21 cellular contexts compared by ENCODE assay signal in the genomic region with DNA sequence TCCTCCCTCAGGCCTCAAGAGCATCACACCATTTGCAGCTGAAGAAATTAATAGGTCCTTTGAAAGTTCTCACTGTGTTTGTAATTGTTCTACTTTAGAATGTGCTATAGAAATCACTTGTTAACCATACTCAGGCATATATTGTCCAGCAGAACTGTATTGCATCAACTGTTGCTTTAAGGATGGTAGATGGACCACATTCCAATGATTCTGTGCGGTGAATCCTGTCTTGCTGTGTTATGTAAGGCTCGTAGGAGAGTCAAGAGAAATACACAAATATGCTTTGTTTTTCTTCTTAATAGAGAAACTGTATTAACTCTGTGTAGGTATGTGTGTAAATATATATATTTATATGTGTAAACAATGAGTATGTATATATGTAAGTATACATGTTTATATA. TPM values are rescaled to one million over a fixed set of nuclear protein-coding genes. Genes with fewer than 3 reads are reported as not detected.
DNase-seq lines count a peak whose midpoint lies in the region; ATAC-seq, FAIRE-seq and TF ChIP-seq lines count a peak whose summit lies in the region.
"Had no signal": no experiment of that assay in that cellular context is flagged by ENCODE, and none has a peak within 500 bp of the region (broad histone marks: within the 10 kb centered on the region; RNA-seq: fewer than 3 reads in every experiment).

No MANE protein-coding gene starts in this region.

- H2BK20ac ChIP-seq in IMR-90 (ENCODE audit: low read depth, low read length) = no peak overlapping the region

- no peak overlapping the region for H2BK120ac ChIP-seq in IMR-90 (ENCODE audit: low read depth, low read length)
- no peak overlapping the region for H2BK120ac ChIP-seq in trophoblast cell (ENCODE audit: insufficient read depth, low read length, poor library complexity)
- H2BK120ac ChIP-seq in mesendoderm (ENCODE audit: low read depth, low read length) = no peak overlapping the region

- H4K8ac ChIP-seq in IMR-90 (ENCODE audit: low read depth in 2 of 2, low read length in 2 of 2) = no peak overlapping the region
- no peak overlapping the region for H4K8ac ChIP-seq in trophoblast cell (ENCODE audit: low read depth, low read length)
- no peak overlapping the region for H4K8ac ChIP-seq in mesendoderm (ENCODE audit: low read depth, low read length)

- in situ Hi-C loops in IMR-90 (cut with MboI; ENCODE audit: low sequenced_read_pairs) = no loop called here

- H3K9ac ChIP-seq in IMR-90 (ENCODE audit: low read depth, low read length) = no peak overlapping the region
- H3K9ac ChIP-seq in trophoblast cell (ENCODE audit: low read length) = no peak overlapping the region
- no peak overlapping the region for H3K9ac ChIP-seq in mesendoderm (ENCODE audit: low read length)

- H3K27me3 ChIP-seq in IMR-90 (ENCODE audit: control insufficient read depth, insufficient read depth, low read length) (no peaks in the 10 kb centered on the region; the same call in 1 of the 2 replicates), bronchial epithelial cell (ENCODE audit: control insufficient read depth, insufficient read depth, low read length) (no peaks in the 10 kb centered on the region), trophoblast cell (ENCODE audit: insufficient read depth, low read length) (no peaks in the 10 kb centered on the region), mesendoderm (ENCODE audit: insufficient read depth, low read length, poor library complexity) (no peaks in the 10 kb centered on the region)

- dilution Hi-C loops in IMR-90 (cut with HindIII; ENCODE audit: low sequenced_read_pairs, unreplicated experiment) = no loop called here

- CTCF ChIA-PET in IMR-90 (lab: Yijun Ruan, JAX) = no interaction called here

- no peak overlapping the region for H2AK9ac ChIP-seq in IMR-90 (replicated peaks; ENCODE audit: low read depth, low read length, poor library complexity)

- H3K36me3 ChIP-seq in IMR-90 (ENCODE audit: control insufficient read depth, insufficient read depth, low read length) (no peaks in the 10 kb centered on the region), bronchial epithelial cell (ENCODE audit: control insufficient read depth, insufficient read depth, low read length) (no peaks in the 10 kb centered on the region), trophoblast cell (ENCODE audit: control insufficient read depth in 1 of 2, insufficient read depth in 2 of 2, low read length in 2 of 2) (no peaks in the 10 kb centered on the region), mesendoderm (ENCODE audit: control insufficient read depth, insufficient read depth, low read length) (no peaks in the 10 kb centered on the region)
- H3K36me3 ChIP-seq: HAP-1 had no signal

- H3K56ac ChIP-seq in IMR-90 (ENCODE audit: extremely low read depth, insufficient read depth, low read length) (no peak overlapping the region), mesendoderm (ENCODE audit: low read length) (no peak overlapping the region)

- H2BK12ac ChIP-seq in trophoblast cell (ENCODE audit: low read length) = no peak overlapping the region

- H3K4ac ChIP-seq in IMR-90 (ENCODE audit: low read depth, low read length) (no peak overlapping the region), trophoblast cell (ENCODE audit: low read depth, low read length) (no peak overlapping the region), mesendoderm (ENCODE audit: low read depth, low read length) (no peak overlapping the region)

- TF ChIP-seq RAD21 in IMR-90 (IDR thresholded peaks at IDR 0.05; ENCODE audit: low read length) = no peak

- no peak for TF ChIP-seq CTCF in IMR-90 (conservative IDR thresholded peaks at IDR 0.05; ENCODE audit: low read depth, low read length)
- TF ChIP-seq CTCF in bronchial epithelial cell (IDR thresholded peaks at IDR 0.05; ENCODE audit: insufficient read depth, low read length, severe bottlenecking) = no peak
- no peak for TF ChIP-seq CTCF in fibroblast of villous mesenchyme (IDR thresholded peaks at IDR 0.05; ENCODE audit: insufficient read depth, low read depth, low read length)
- no peak for TF ChIP-seq CTCF in GM10266 (IDR thresholded peaks at IDR 0.05; ENCODE audit: control insufficient read depth, insufficient read depth, low read depth, missing control alignments)

- H3K79me1 ChIP-seq in IMR-90 (ENCODE audit: low read depth in 1 of 2, low read length in 2 of 2) (no peaks in the 10 kb centered on the region), trophoblast cell (ENCODE audit: low read length) (no peaks in the 10 kb centered on the region), mesendoderm (ENCODE audit: low read length) (no peaks in the 10 kb centered on the region)

- BruUV-seq in IMR-90 (replicated peaks; lab: Mats Ljungman, UMichigan) = no TSS peak

- H3K79me2 ChIP-seq in trophoblast cell (ENCODE audit: control insufficient read depth, insufficient read depth, low read length, poor library complexity) (no peaks in the 10 kb centered on the region), mesendoderm (ENCODE audit: control insufficient read depth, insufficient read depth, low read length) (no peaks in the 10 kb centered on the region)

- intact Hi-C loops in IMR-90 (cut with micrococcal nuclease) = no loop called here

- H3K4me2 ChIP-seq in IMR-90 (ENCODE audit: low read depth, low read length) = no peak overlapping the region
- no peak overlapping the region for H3K4me2 ChIP-seq in trophoblast cell (ENCODE audit: low read length)
- H3K4me2 ChIP-seq in mesendoderm (ENCODE audit: low read length) = no peak overlapping the region

- no peak overlapping the region for H4K12ac ChIP-seq in trophoblast cell (ENCODE audit: low read depth, low read length)

- no peak overlapping the region for H3K4me3 ChIP-seq in IMR-90 (ENCODE audit: insufficient read depth, low read depth, low read length)
- H3K4me3 ChIP-seq in bronchial epithelial cell (ENCODE audit: low read depth, low read length) = no peak overlapping the region
- H3K4me3 ChIP-seq in fibroblast of villous mesenchyme (ENCODE audit: low read depth, low read length) = no peak overlapping the region
- H3K4me3 ChIP-seq in trophoblast cell (ENCODE audit: low read depth, low read length) = no peak overlapping the region
- no peak overlapping the region for H3K4me3 ChIP-seq in mesendoderm (ENCODE audit: low read length)
- H3K4me3 ChIP-seq: HAP-1 had no signal

- FAIRE-seq in bronchial epithelial cell (lab: Jason Lieb, UNC) = no peak
- FAIRE-seq: A204.1, G401.6, GM12892, GM19239, H1, HepG2, HTR-8/SVneo had no signal

- no peaks in the 10 kb centered on the region for H3K9me1 ChIP-seq in IMR-90 (ENCODE audit: insufficient read depth, low read length)

- no peak for TF ChIP-seq POLR2A in IMR-90 (IDR thresholded peaks at IDR 0.05; ENCODE audit: low read depth, low read length)

- H3K18ac ChIP-seq in IMR-90 (ENCODE audit: low read depth, low read length) = no peak overlapping the region
- H3K18ac ChIP-seq in trophoblast cell (ENCODE audit: low read length) = no peak overlapping the region
- no peak overlapping the region for H3K18ac ChIP-seq in mesendoderm (ENCODE audit: low read length)

- H4K91ac ChIP-seq in IMR-90 (ENCODE audit: insufficient read depth, low read depth, low read length) (no peak overlapping the region), trophoblast cell (ENCODE audit: low read depth, low read length) (no peak overlapping the region)

- no peak overlapping the region for H2AFZ ChIP-seq in IMR-90 (replicated peaks; ENCODE audit: low read length, poor library complexity)
- H2AFZ ChIP-seq in trophoblast cell (ENCODE audit: insufficient read depth, low read length, poor library complexity) = no peak overlapping the region

- H2AK5ac ChIP-seq in IMR-90 (ENCODE audit: low read depth, low read length) (no peak overlapping the region), trophoblast cell (ENCODE audit: low read length) (no peak overlapping the region), mesendoderm (ENCODE audit: low read length) (no peak overlapping the region)

- H2BK5ac ChIP-seq in IMR-90 (ENCODE audit: low read depth, low read length, poor library complexity, severe bottlenecking) = no peak overlapping the region
- H2BK5ac ChIP-seq in trophoblast cell (ENCODE audit: low read depth, low read length, poor library complexity) = no peak overlapping the region
- H2BK5ac ChIP-seq in mesendoderm (ENCODE audit: low read length) = no peak overlapping the region

- no peak overlapping the region for H3K14ac ChIP-seq in IMR-90 (replicated peaks; ENCODE audit: low read depth, low read length)
- H3K14ac ChIP-seq in trophoblast cell (ENCODE audit: low read length) = no peak overlapping the region

- H3K23ac ChIP-seq in IMR-90 (ENCODE audit: low read depth, low read length) (no peak overlapping the region), trophoblast cell (ENCODE audit: low read length) (no peak overlapping the region), mesendoderm (ENCODE audit: low read length) (no peak overlapping the region)

- no peak overlapping the region for H4K5ac ChIP-seq in IMR-90 (ENCODE audit: low read depth, low read length)
- H4K5ac ChIP-seq in mesendoderm (ENCODE audit: low read length) = no peak overlapping the region

- peak; percentile 69 for ATAC-seq in IMR-90 (ENCODE audit: low read depth)
- ATAC-seq: HepG2 had no signal

- H3K9me3 ChIP-seq in IMR-90 (ENCODE audit: control insufficient read depth, insufficient read depth, low read length) = no peaks in the 10 kb centered on the region
- no peaks in the 10 kb centered on the region for H3K9me3 ChIP-seq in trophoblast cell (ENCODE audit: insufficient read depth, low read depth, low read length)
- H3K9me3 ChIP-seq: HAP-1 had no signal

- H3K27ac ChIP-seq in IMR-90 (ENCODE audit: insufficient read depth, low read length) = no peak overlapping the region
- no peak overlapping the region for H3K27ac ChIP-seq in trophoblast cell (ENCODE audit: low read depth, low read length)
- no peak overlapping the region for H3K27ac ChIP-seq in mesendoderm (ENCODE audit: low read depth, low read length)

- POLR2A ChIA-PET in IMR-90 (lab: Charles Lee; ENCODE audit: unreplicated experiment) = no interaction called here

- WGBS in IMR-90 (ENCODE audit: extremely low coverage in 2 of 2, insufficient read length in 1 of 2), 2 experiments = no CpG with 5 or more reads among the region's 2 CpGs
- WGBS in trophoblast cell (ENCODE audit: extremely low coverage, insufficient coverage, insufficient read length) = no CpG with 5 or more reads among the region's 2 CpGs
- WGBS in mesendoderm (ENCODE audit: extremely low coverage, insufficient coverage, low lambda C conversion rate) = no CpG with 5 or more reads among the region's 2 CpGs

- H3K4me1 ChIP-seq in IMR-90 (ENCODE audit: control insufficient read depth, insufficient read depth, low read length) (no peaks in the 10 kb centered on the region), trophoblast cell (ENCODE audit: control insufficient read depth in 1 of 2, insufficient read depth in 2 of 2, low read length in 2 of 2) (no peaks in the 10 kb centered on the region), mesendoderm (ENCODE audit: control insufficient read depth, low read depth, low read length) (peaks cover 7% of the 10 kb centered on the region)
- H3K4me1 ChIP-seq: HAP-1 had no signal

- H4K20me1 ChIP-seq in IMR-90 (ENCODE audit: insufficient read depth, low read length) = no peaks in the 10 kb centered on the region

- H2BK15ac ChIP-seq in IMR-90 (ENCODE audit: low read depth, low read length) (no peak overlapping the region), mesendoderm (replicated peaks; ENCODE audit: low read depth) (no peak overlapping the region)

- DNase-seq in IMR-90 (peak; percentile 5), bronchial epithelial cell (ENCODE audit: low read depth) (peak; percentile 44), fibroblast of villous mesenchyme (ENCODE audit: low read depth) (peak; percentile 24), trophoblast cell (peak; percentile 31 to 76), mesendoderm (no peak), NCI-H446 (lab: John Stamatoyannopoulos, UW) (no peak), GM10266 (ENCODE audit: extremely low spot score) (no peak)
- DNase-seq: C1 segment of cervical spinal cord; Calu3; CD4-positive, alpha-beta T cell; DMS79; EL had no signal

RNA-seq across cellular contexts. Expression of gene ADGRA3, which starts 6.3 kb away (rescaled TPM):
- total RNA-seq in IMR-90 (2012; rRNA removed) = 28.0 and 30.3 TPM in 2 replicates
- polyA plus RNA-seq in IMR-90 (2012; rRNA removed) = 17.1 and 20.1 TPM in 2 replicates
- polyA plus RNA-seq in IMR-90 (2012; cell fraction: cytosol; rRNA removed) = 5.5 and 14.0 TPM in 2 replicates
- 8.6 and 50.7 TPM in 2 replicates for polyA plus RNA-seq in IMR-90 (2012; cell fraction: nucleus; rRNA removed; ENCODE audit: low replicate concordance)
- 24.2 and 34.2 TPM in 2 replicates for total RNA-seq in bronchial epithelial cell
- total RNA-seq in fibroblast of villous mesenchyme = 24.8 and 25.9 TPM in 2 replicates
- polyA plus RNA-seq in trophoblast cell (2013) = 12.6 and 15.3 TPM in 2 replicates
- polyA plus RNA-seq in mesendoderm (2013, experiment 1 of 2) = 43.1 TPM
- polyA plus RNA-seq in mesendoderm (2013, experiment 2 of 2) = 41.8 TPM
- total RNA-seq: B cell had no signal

Comparison
In these comparisons a context has a peak if more than half of its experiments do, and no peak if none do; other contexts are left out.
1. DNase-seq: peak in IMR-90 (single experiment), bronchial epithelial cell (single experiment), fibroblast of villous mesenchyme (single experiment) and trophoblast cell (2 of 2); none in mesendoderm (single experiment), NCI-H446 (0 of 2) and GM10266 (single experiment).